ENCODE assay signal across 8 cellular contexts in the genomic region with DNA sequence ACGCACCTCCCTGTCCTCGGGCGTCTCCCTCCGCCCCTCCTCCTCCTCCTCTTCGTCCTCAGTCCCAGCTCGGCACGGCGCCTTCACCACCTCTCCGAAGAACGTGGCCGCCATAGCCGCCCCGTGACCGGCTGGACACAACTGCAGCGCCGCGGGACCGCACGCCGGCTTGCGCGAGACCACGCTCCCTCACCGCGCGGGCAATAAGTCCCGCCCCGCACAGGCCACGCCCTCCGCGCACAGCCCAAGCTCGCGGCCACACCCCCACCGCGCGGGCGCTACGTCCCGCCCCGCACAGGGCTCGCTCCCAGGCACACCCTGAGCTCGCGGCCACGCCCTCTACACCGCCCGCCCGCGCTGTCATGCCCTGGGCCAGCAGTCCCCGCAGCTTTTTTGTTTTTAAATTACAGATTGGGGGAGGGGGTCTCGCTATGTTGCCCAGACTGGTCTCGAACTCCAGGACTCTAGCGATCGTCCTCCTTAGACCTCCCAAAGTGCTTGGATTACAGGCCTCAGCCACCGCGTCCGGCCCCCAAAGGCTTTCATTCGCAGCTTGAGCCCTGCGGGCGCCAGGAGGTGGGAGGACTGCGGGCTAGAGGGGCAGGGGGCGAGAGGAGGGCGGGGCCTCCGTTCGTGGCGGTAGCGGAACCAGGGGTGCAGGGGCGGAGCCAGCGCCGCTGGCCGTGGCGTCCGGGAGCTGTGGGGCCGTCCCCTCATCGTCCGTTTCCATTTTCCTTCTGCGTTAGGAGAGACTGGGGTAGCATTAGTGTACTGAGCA. TPM values are rescaled to one million over a fixed set of nuclear protein-coding genes. Genes with fewer than 3 reads are reported as not detected.
DNase-seq lines count a peak whose midpoint lies in the region; ATAC-seq, FAIRE-seq and TF ChIP-seq lines count a peak whose summit lies in the region.

A gene with protein sequence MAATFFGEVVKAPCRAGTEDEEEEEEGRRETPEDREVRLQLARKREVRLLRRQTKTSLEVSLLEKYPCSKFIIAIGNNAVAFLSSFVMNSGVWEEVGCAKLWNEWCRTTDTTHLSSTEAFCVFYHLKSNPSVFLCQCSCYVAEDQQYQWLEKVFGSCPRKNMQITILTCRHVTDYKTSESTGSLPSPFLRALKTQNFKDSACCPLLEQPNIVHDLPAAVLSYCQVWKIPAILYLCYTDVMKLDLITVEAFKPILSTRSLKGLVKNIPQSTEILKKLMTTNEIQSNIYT (minus strand): TSS at position 180 of the 778 bp plus-strand sequence. CDS start 66 bp downstream, at position 114.

- ATAC-seq in GM19023 (IDR thresholded peaks at IDR 0.05; ENCODE audit: unreplicated experiment), result peak; percentile 90
- ATAC-seq in HG03196 (IDR thresholded peaks at IDR 0.05; ENCODE audit: unreplicated experiment), result peak; percentile 83
- peak; percentile 93 for ATAC-seq in WTC11

- no peaks in the 10 kb centered on the region for H3K9me3 ChIP-seq in iPS-20b (ENCODE audit: insufficient read depth, low read depth, low read length)

- H3K27me3 ChIP-seq in bronchial epithelial cell (ENCODE audit: control insufficient read depth, insufficient read depth, low read length) (no peaks in the 10 kb centered on the region), iPS-20b (ENCODE audit: insufficient read depth, low read length) (peaks cover 4% of the 10 kb centered on the region; the same call in 1 of the 2 replicates)

- TF ChIP-seq CTCF in WTC11 (IDR thresholded peaks at IDR 0.05), result no peak
- no peak for TF ChIP-seq CTCF in bronchial epithelial cell (IDR thresholded peaks at IDR 0.05; ENCODE audit: insufficient read depth, low read length, severe bottlenecking)

- H3K36me3 ChIP-seq in bronchial epithelial cell (ENCODE audit: control insufficient read depth, insufficient read depth, low read length) (peaks cover 6% of the 10 kb centered on the region), iPS-20b (ENCODE audit: insufficient read depth, low read depth, low read length) (peaks cover 27% of the 10 kb centered on the region)

- peaks cover 40% of the 10 kb centered on the region for H3K4me1 Mint-ChIP-seq in WTC11

- peak within 1 kb of the TSS; percentile 45 for H3K4me3 ChIP-seq in bronchial epithelial cell (ENCODE audit: low read depth, low read length)
- H3K4me3 ChIP-seq in iPS-20b (ENCODE audit: low read length), result peak within 1 kb of the TSS; percentile 90
- peak within 1 kb of the TSS; percentile 54 to 94 (median 85) for H3K4me3 ChIP-seq in skin epidermis

- no peak for FAIRE-seq in bronchial epithelial cell (lab: Jason Lieb, UNC)

- peaks cover 4% of the 10 kb centered on the region; the same call in 1 of the 2 replicates for H3K4me1 ChIP-seq in iPS-20b (ENCODE audit: insufficient read depth, low read length)

- H3K27ac Mint-ChIP-seq in WTC11, result peak within 1 kb of the TSS; percentile 95

- no peaks in the 10 kb centered on the region for H3K27me3 Mint-ChIP-seq in WTC11 (ENCODE audit: low read depth)

- peak within 1 kb of the TSS; percentile 87 for H3K9ac ChIP-seq in iPS-20b (ENCODE audit: low read depth, low read length)

- peaks cover 19% of the 10 kb centered on the region for H3K36me3 Mint-ChIP-seq in WTC11

- CTCF ChIA-PET in WTC11 (lab: Charles Lee), result interaction anchor here (0.9 to 1.4 kb wide), 8 partner anchors 10 to 278 kb away, joined by 3 to 9 read pairs (median 3); no protein-coding TSS in a partner anchor

- POLR2A ChIA-PET in WTC11 (lab: Charles Lee), result interaction anchor here (0.6 to 2.2 kb wide), 8 partner anchors 26 to 378 kb away, joined by 3 to 11 read pairs (median 4); a partner anchor contains a TSS

- peak; percentile 96 for DNase-seq in AG08396 (ENCODE audit: low spot score)
- DNase-seq in NCI-H226, result peak; percentile 87
- peak; percentile 96 for DNase-seq in WTC11 (ENCODE audit: low spot score)
- peak; percentile 82 for DNase-seq in bronchial epithelial cell (ENCODE audit: low read depth)

- peak within 1 kb of the TSS; percentile 92 for H3K4me3 Mint-ChIP-seq in WTC11

- H3K27ac ChIP-seq in iPS-20b (ENCODE audit: low read length), result peak within 1 kb of the TSS; percentile 23
- peak within 1 kb of the TSS; percentile 49 to 97 (median 90) for H3K27ac ChIP-seq in skin epidermis

- no peaks in the 10 kb centered on the region for H3K9me3 Mint-ChIP-seq in WTC11

TF ChIP-seq in WTC11, 78 proteins besides CTCF, POLR2A, EP300 and RAD21 (continues in another document):
- TF ChIP-seq NR2C2 (CRISPR knock-in tag; IDR thresholded peaks at IDR 0.05), result peak; percentile 61; the same call in 1 of the 2 replicates
- peak; percentile 95 for TF ChIP-seq FOXP1 (CRISPR knock-in tag; IDR thresholded peaks at IDR 0.05; ENCODE audit: borderline replicate concordance)
- TF ChIP-seq, protein P1, sequence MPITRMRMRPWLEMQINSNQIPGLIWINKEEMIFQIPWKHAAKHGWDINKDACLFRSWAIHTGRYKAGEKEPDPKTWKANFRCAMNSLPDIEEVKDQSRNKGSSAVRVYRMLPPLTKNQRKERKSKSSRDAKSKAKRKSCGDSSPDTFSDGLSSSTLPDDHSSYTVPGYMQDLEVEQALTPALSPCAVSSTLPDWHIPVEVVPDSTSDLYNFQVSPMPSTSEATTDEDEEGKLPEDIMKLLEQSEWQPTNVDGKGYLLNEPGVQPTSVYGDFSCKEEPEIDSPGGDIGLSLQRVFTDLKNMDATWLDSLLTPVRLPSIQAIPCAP (CRISPR knock-in tag; IDR thresholded peaks at IDR 0.05), result 0 out of 2 replicates have a peak, but pooled peaks have one; percentile 45
- TF ChIP-seq, protein P2, sequence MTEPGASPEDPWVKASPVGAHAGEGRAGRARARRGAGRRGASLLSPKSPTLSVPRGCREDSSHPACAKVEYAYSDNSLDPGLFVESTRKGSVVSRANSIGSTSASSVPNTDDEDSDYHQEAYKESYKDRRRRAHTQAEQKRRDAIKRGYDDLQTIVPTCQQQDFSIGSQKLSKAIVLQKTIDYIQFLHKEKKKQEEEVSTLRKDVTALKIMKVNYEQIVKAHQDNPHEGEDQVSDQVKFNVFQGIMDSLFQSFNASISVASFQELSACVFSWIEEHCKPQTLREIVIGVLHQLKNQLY (CRISPR knock-in tag; IDR thresholded peaks at IDR 0.05), result no peak
- no peak for TF ChIP-seq CBFB (CRISPR knock-in tag; IDR thresholded peaks at IDR 0.05; ENCODE audit: low read depth)
- TF ChIP-seq, protein P3, sequence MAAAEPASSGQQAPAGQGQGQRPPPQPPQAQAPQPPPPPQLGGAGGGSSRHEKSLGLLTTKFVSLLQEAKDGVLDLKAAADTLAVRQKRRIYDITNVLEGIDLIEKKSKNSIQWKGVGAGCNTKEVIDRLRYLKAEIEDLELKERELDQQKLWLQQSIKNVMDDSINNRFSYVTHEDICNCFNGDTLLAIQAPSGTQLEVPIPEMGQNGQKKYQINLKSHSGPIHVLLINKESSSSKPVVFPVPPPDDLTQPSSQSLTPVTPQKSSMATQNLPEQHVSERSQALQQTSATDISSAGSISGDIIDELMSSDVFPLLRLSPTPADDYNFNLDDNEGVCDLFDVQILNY (CRISPR knock-in tag; IDR thresholded peaks at IDR 0.05), result peak; percentile 94
- no peak for TF ChIP-seq HMGA2 (CRISPR knock-in tag; IDR thresholded peaks at IDR 0.05)
- TF ChIP-seq, protein P4, sequence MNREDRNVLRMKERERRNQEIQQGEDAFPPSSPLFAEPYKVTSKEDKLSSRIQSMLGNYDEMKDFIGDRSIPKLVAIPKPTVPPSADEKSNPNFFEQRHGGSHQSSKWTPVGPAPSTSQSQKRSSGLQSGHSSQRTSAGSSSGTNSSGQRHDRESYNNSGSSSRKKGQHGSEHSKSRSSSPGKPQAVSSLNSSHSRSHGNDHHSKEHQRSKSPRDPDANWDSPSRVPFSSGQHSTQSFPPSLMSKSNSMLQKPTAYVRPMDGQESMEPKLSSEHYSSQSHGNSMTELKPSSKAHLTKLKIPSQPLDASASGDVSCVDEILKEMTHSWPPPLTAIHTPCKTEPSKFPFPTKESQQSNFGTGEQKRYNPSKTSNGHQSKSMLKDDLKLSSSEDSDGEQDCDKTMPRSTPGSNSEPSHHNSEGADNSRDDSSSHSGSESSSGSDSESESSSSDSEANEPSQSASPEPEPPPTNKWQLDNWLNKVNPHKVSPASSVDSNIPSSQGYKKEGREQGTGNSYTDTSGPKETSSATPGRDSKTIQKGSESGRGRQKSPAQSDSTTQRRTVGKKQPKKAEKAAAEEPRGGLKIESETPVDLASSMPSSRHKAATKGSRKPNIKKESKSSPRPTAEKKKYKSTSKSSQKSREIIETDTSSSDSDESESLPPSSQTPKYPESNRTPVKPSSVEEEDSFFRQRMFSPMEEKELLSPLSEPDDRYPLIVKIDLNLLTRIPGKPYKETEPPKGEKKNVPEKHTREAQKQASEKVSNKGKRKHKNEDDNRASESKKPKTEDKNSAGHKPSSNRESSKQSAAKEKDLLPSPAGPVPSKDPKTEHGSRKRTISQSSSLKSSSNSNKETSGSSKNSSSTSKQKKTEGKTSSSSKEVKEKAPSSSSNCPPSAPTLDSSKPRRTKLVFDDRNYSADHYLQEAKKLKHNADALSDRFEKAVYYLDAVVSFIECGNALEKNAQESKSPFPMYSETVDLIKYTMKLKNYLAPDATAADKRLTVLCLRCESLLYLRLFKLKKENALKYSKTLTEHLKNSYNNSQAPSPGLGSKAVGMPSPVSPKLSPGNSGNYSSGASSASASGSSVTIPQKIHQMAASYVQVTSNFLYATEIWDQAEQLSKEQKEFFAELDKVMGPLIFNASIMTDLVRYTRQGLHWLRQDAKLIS (CRISPR knock-in tag; IDR thresholded peaks at IDR 0.05; ENCODE audit: borderline replicate concordance), result peak; percentile 92; the same call in 1 of the 2 replicates
- TF ChIP-seq, protein P5, sequence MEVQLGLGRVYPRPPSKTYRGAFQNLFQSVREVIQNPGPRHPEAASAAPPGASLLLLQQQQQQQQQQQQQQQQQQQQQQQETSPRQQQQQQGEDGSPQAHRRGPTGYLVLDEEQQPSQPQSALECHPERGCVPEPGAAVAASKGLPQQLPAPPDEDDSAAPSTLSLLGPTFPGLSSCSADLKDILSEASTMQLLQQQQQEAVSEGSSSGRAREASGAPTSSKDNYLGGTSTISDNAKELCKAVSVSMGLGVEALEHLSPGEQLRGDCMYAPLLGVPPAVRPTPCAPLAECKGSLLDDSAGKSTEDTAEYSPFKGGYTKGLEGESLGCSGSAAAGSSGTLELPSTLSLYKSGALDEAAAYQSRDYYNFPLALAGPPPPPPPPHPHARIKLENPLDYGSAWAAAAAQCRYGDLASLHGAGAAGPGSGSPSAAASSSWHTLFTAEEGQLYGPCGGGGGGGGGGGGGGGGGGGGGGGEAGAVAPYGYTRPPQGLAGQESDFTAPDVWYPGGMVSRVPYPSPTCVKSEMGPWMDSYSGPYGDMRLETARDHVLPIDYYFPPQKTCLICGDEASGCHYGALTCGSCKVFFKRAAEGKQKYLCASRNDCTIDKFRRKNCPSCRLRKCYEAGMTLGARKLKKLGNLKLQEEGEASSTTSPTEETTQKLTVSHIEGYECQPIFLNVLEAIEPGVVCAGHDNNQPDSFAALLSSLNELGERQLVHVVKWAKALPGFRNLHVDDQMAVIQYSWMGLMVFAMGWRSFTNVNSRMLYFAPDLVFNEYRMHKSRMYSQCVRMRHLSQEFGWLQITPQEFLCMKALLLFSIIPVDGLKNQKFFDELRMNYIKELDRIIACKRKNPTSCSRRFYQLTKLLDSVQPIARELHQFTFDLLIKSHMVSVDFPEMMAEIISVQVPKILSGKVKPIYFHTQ (CRISPR knock-in tag; IDR thresholded peaks at IDR 0.05), result peak; percentile 68; the same call in 1 of the 2 replicates

RNA-seq across cellular contexts. Expression of the gene that starts here (rescaled TPM):
- total RNA-seq in WTC11 (2021) (64.0 to 70.4 TPM (median 68.6 TPM) in 3 replicates), bronchial epithelial cell (57.1 and 61.3 TPM in 2 replicates)

Comparison
In these comparisons a context has a peak if more than half of its experiments do, and no peak if none do; other contexts are left out.
1. Peak in every context shown above with its lines: DNase-seq, ATAC-seq, H3K4me3 ChIP-seq and H3K27ac ChIP-seq.